Comparison of ENCODE assay signal across 22 cellular contexts in the genomic region with DNA sequence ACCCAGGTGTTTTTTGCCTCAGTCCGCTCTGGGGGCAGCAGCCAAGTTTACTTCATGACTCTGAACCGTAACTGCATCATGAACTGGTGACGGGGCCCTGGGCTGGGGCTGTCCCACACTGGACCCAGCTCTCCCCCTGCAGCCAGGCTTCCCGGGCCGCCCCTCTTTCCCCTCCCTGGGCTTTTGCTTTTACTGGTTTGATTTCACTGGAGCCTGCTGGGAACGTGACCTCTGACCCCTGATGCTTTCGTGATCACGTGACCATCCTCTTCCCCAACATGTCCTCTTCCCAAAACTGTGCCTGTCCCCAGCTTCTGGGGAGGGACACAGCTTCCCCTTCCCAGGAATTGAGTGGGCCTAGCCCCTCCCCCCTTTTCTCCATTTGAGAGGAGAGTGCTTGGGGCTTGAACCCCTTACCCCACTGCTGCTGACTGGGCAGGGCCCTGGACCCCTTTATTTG. TPM values are rescaled to one million over a fixed set of nuclear protein-coding genes. Genes with fewer than 3 reads are reported as not detected.
"Had no signal": no experiment of that assay in that cellular context is flagged by ENCODE, and none has a peak within 500 bp of the region (broad histone marks: within the 10 kb centered on the region; RNA-seq: fewer than 3 reads in every experiment).

No MANE protein-coding gene starts in this region.

- DNase-seq: activated CD4-positive, alpha-beta T cell treated with anti-CD3 and anti-CD28 coated beads for 36 hours; activated CD4-positive, alpha-beta T cell treated with anti-CD3 and anti-CD28 coated beads, Interleukin-2, amount 50 U/mL, for 48 hours; dermis blood vessel endothelial cell; effector memory CD4-positive, alpha-beta T cell; foreskin keratinocyte; glutamatergic neuron; kidney; mammary epithelial cell; midbrain; stimulated activated CD4-positive, alpha-beta T cell treated with anti-CD3 and anti-CD28 coated beads, Interleukin-4, amount 100 ng/mL, for 1 hour had no signal

- FAIRE-seq: kidney had no signal

- H3K4me3 Mint-ChIP-seq: activated naive CD8-positive, alpha-beta T cell had no signal

- H3K4me1 ChIP-seq: foreskin keratinocyte, parathyroid adenoma had no signal

- H3K27ac Mint-ChIP-seq: activated CD4-positive, alpha-beta T cell treated with anti-CD3 and anti-CD28 coated beads for 36 hours; activated naive CD8-positive, alpha-beta T cell had no signal

- H3K27me3 ChIP-seq: foreskin keratinocyte had no signal

- H2AFZ ChIP-seq: parathyroid adenoma had no signal

- H3K4me2 ChIP-seq: smooth muscle cell had no signal

- H3K9me3 ChIP-seq: left lung, neutrophil, thoracic aorta, upper lobe of left lung had no signal

- H3K27me3 Mint-ChIP-seq: activated CD4-positive, alpha-beta T cell treated with anti-CD3 and anti-CD28 coated beads for 36 hours; activated naive CD8-positive, alpha-beta T cell had no signal

- H3K36me3 Mint-ChIP-seq: activated naive CD8-positive, alpha-beta T cell had no signal

- H3K27ac ChIP-seq: foreskin keratinocyte, left lung, parathyroid adenoma, thoracic aorta, upper lobe of left lung had no signal

- ATAC-seq: activated CD4-positive, alpha-beta T cell treated with anti-CD3 and anti-CD28 coated beads for 36 hours; foreskin keratinocyte; left lung; sciatic nerve had no signal

- H3K9ac ChIP-seq: parathyroid adenoma had no signal

- H3K4me3 ChIP-seq: left lung, smooth muscle cell, thoracic aorta, upper lobe of left lung had no signal

RNA-seq across cellular contexts. Expression of a gene that starts 5.7 kb away (rescaled TPM):
- total RNA-seq: foreskin keratinocyte had no signal

RNA-seq across cellular contexts. Expression of a gene that starts 34.8 kb away (rescaled TPM):
- total RNA-seq: activated CD4-positive, alpha-beta T cell treated with anti-CD3 and anti-CD28 coated beads for 36 hours; chondrocyte; dermis blood vessel endothelial cell; epithelial cell of proximal tubule; fibroblast of lung; foreskin keratinocyte; kidney; mammary epithelial cell; sciatic nerve; smooth muscle cell; T-helper 2 cell treated with Interferon-gamma antibody and Interleukin-4, amounts not matched to agents 100 ng/mL and 5 ng/mL, for 36 hours; thoracic aorta had no signal
- polyA plus RNA-seq: fibroblast of lung, foreskin keratinocyte, mammary epithelial cell had no signal
